8 cellular contexts compared by ENCODE assay signal in genomic region chr9:33415152-33416038, GRCh38. TPM values are rescaled to one million over a fixed set of nuclear protein-coding genes. Genes with fewer than 3 reads are reported as not detected.
A peak's percentile ranks its signal among the peaks of the same experiment; 100 is the strongest.
DNase-seq lines count a peak whose midpoint lies in the region; ATAC-seq and TF ChIP-seq lines count a peak whose summit lies in the region.

No MANE protein-coding gene starts in this region.

- H3F3A ChIP-seq in SK-N-SH (replicated peaks; ENCODE audit: insufficient read depth): no peaks in the 10 kb centered on the region

- TF ChIP-seq RAD21 in SK-N-SH (IDR thresholded peaks at IDR 0.05; ENCODE audit: low read length): peak; percentile 54

- H3K79me2 ChIP-seq in SK-N-SH (ENCODE audit: insufficient read depth): no peaks in the 10 kb centered on the region

- H3K4me3 Mint-ChIP-seq in activated naive CD8-positive, alpha-beta T cell: peak overlapping the region; percentile 61

- no peaks in the 10 kb centered on the region for H3K9me2 ChIP-seq in SK-N-SH

- H3K9me3 ChIP-seq in HUES64 (ENCODE audit: insufficient read depth, low read depth, low read length): no peaks in the 10 kb centered on the region
- H3K9me3 ChIP-seq in SK-N-SH: no peaks in the 10 kb centered on the region
- no peaks in the 10 kb centered on the region for H3K9me3 ChIP-seq in heart left ventricle
- H3K9me3 ChIP-seq in sigmoid colon: no peaks in the 10 kb centered on the region

- ATAC-seq in heart left ventricle (peak; percentile 44 to 87 (median 78)), GM19035 (IDR thresholded peaks at IDR 0.05; ENCODE audit: unreplicated experiment) (no peak)

- H3K4me3 ChIP-seq in HUES64 (ENCODE audit: low read length) (no peak overlapping the region), SK-N-SH (ENCODE audit: low read depth in 2 of 2, low read length in 1 of 2) (no peak overlapping the region), heart left ventricle (no peak overlapping the region), sigmoid colon (no peak overlapping the region)

- CTCF ChIA-PET in SK-N-SH (lab: Yijun Ruan, JAX): interaction anchor here (0.6 to 7.7 kb wide), 19 partner anchors 11 to 132 kb away, joined by 3 to 52 read pairs (median 6); no protein-coding TSS in a partner anchor

- H3K36me3 Mint-ChIP-seq in activated naive CD8-positive, alpha-beta T cell: no peaks in the 10 kb centered on the region

- no peak overlapping the region for H2AFZ ChIP-seq in SK-N-SH (ENCODE audit: low read depth)

- TF ChIP-seq CTCF in SK-N-SH (IDR thresholded peaks at IDR 0.05) (peak; percentile 71), heart left ventricle (IDR thresholded peaks at IDR 0.05) (peak; percentile 64 to 84 (median 76)), sigmoid colon (IDR thresholded peaks at IDR 0.05) (peak; percentile 46 to 76 (median 69))

- TF ChIP-seq EP300 in SK-N-SH (IDR thresholded peaks at IDR 0.05; ENCODE audit: borderline replicate concordance in 1 of 2, low read depth in 1 of 2, low read length in 1 of 2) (no peak), sigmoid colon (IDR thresholded peaks at IDR 0.05) (no peak)

- POLR2A ChIA-PET in SK-N-SH (lab: Yijun Ruan, JAX): no interaction called here

- H3K36me3 ChIP-seq in HUES64 (ENCODE audit: insufficient read depth, low read length): no peaks in the 10 kb centered on the region
- no peaks in the 10 kb centered on the region for H3K36me3 ChIP-seq in SK-N-SH (replicated peaks in 1 of 2; ENCODE audit: control insufficient read depth in 1 of 2, insufficient read depth in 2 of 2, low read length in 1 of 2)
- peaks cover 0 to 1% (median 0%) of the 10 kb centered on the region in 9 donors for H3K36me3 ChIP-seq in heart left ventricle
- H3K36me3 ChIP-seq in sigmoid colon: no peaks in the 10 kb centered on the region

- intact Hi-C loops in heart left ventricle (cut with DNase I): loop anchor here in 9 of 10 donors (1.0 to 10.0 kb wide), 7 partner anchors 38 to 61 kb away; no protein-coding TSS in a partner anchor
- intact Hi-C loops in sigmoid colon (cut with DNase I): loop anchor here (1.0 kb wide), 1 partner anchor 40 kb away; no protein-coding TSS in a partner anchor

- TF ChIP-seq POLR2A in heart left ventricle (IDR thresholded peaks at IDR 0.05) (no peak), sigmoid colon (IDR thresholded peaks at IDR 0.05) (no peak)

- no peaks in the 10 kb centered on the region for H3K9me3 Mint-ChIP-seq in activated naive CD8-positive, alpha-beta T cell (ENCODE audit: low read depth)

- DNase-seq in NCI-H2107 treated with DMSO at 0.1 percent for 48 hours (lab: John Stamatoyannopoulos, UW; ENCODE audit: unreplicated experiment) (peak; percentile 18), NCI-H2107 (lab: John Stamatoyannopoulos, UW) (no peak), SK-N-SH (peak; percentile 76), heart left ventricle (peak; percentile 65 to 87 (median 73)), sigmoid colon (peak; percentile 75)

- no peaks in the 10 kb centered on the region for H3K4me1 ChIP-seq in HUES64 (ENCODE audit: insufficient read depth, low read length)
- no peaks in the 10 kb centered on the region for H3K4me1 ChIP-seq in SK-N-SH (ENCODE audit: control insufficient read depth in 1 of 2, insufficient read depth in 2 of 2, low read depth in 1 of 2, low read length in 1 of 2)
- peaks cover 0 to 15% (median 5%) of the 10 kb centered on the region in 12 donors for H3K4me1 ChIP-seq in heart left ventricle
- peaks cover 0 to 7% (median 4%) of the 10 kb centered on the region in 4 donors for H3K4me1 ChIP-seq in sigmoid colon

- H3K27ac Mint-ChIP-seq in activated naive CD8-positive, alpha-beta T cell: peak overlapping the region; percentile 88

- no peak overlapping the region for H3K27ac ChIP-seq in HUES64 (ENCODE audit: low read depth, low read length)
- no peak overlapping the region for H3K27ac ChIP-seq in SK-N-SH (ENCODE audit: low read depth in 2 of 2, low read length in 1 of 2)
- H3K27ac ChIP-seq in heart left ventricle: peak overlapping the region in 1 of 12 donors; percentile 40
- H3K27ac ChIP-seq in sigmoid colon: no peak overlapping the region

- H3K4me1 Mint-ChIP-seq in activated naive CD8-positive, alpha-beta T cell (ENCODE audit: low read depth): peaks cover 41% of the 10 kb centered on the region

- H3K27me3 ChIP-seq in HUES64 (ENCODE audit: insufficient read depth, low read length): no peaks in the 10 kb centered on the region
- H3K27me3 ChIP-seq in SK-N-SH (ENCODE audit: insufficient read depth): no peaks in the 10 kb centered on the region
- H3K27me3 ChIP-seq in heart left ventricle: no peaks in the 10 kb centered on the region
- no peaks in the 10 kb centered on the region for H3K27me3 ChIP-seq in sigmoid colon

- H3K9ac ChIP-seq in HUES64 (ENCODE audit: low read depth, low read length) (0 out of 2 replicates have a peak overlapping the region, but pooled peaks have one; percentile 13), SK-N-SH (no peak overlapping the region)

- 60% methylated on average over 17 of the region's 17 CpGs for WGBS in HUES64
- 47% methylated on average over 13 of the region's 17 CpGs for WGBS in SK-N-SH (ENCODE audit: low lambda C conversion rate)
- WGBS in heart left ventricle, 4 donors: 36 to 45% (median 41%) methylated on average over 17 of the region's 17 CpGs
- 11 to 42% methylated on average over 17 of the region's 17 CpGs for WGBS in sigmoid colon, 2 donors

- no peaks in the 10 kb centered on the region for H4K20me1 ChIP-seq in SK-N-SH (ENCODE audit: insufficient read depth)

- H3K27me3 Mint-ChIP-seq in activated naive CD8-positive, alpha-beta T cell: no peaks in the 10 kb centered on the region

- no peak overlapping the region for H3K4me2 ChIP-seq in SK-N-SH

TF ChIP-seq in SK-N-SH, 30 proteins besides CTCF, POLR2A, EP300 and RAD21:
- no peak for TF ChIP-seq RFX5 (IDR thresholded peaks at IDR 0.05; ENCODE audit: low read length)
- TF ChIP-seq SMC3 (IDR thresholded peaks at IDR 0.05; ENCODE audit: low read depth, low read length): peak; percentile 49
TF ChIP-seq in SK-N-SH: peak in this region for 1.

RNA-seq across cellular contexts. Expression of gene AQP7, which starts 13.0 kb away (rescaled TPM):
- polyA plus RNA-seq in HUES64 (2013, experiment 1 of 2): not detected
- polyA plus RNA-seq in HUES64 (2013, experiment 2 of 2): not detected
- polyA plus RNA-seq in SK-N-SH (2012; rRNA removed): 0.05 TPM in 1 of 2 replicates, not detected in the other
- 0.03 and 0.05 TPM in 2 replicates for polyA plus RNA-seq in SK-N-SH (2012; cell fraction: cytosol; rRNA removed)
- 0.09 and 0.17 TPM in 2 replicates for polyA plus RNA-seq in SK-N-SH (2012; cell fraction: nucleus; rRNA removed)
- 100 to 1,000 TPM in 6 of 9 donors, 10 to 100 TPM in 3; 82.5 to 252 (median 113) TPM for total RNA-seq in heart left ventricle
- 100 to 1,000 TPM in 1 of 2 donors, 10 to 100 TPM in 1; 32.1 to 216 TPM for polyA plus RNA-seq in heart left ventricle
- 1 to 10 TPM in 2 of 4 donors, under 1 TPM in 1, not detected in 1; 0.33 to 8.6 (median 2.8) TPM for total RNA-seq in sigmoid colon
- 10 to 100 TPM in 1 of 3 donors, 1 to 10 TPM in 2; 2.4 to 14.6 (median 8.6) TPM for polyA plus RNA-seq in sigmoid colon

RNA-seq across cellular contexts. Expression of gene AQP3, which starts 32.0 kb away (rescaled TPM):
- polyA plus RNA-seq in HUES64 (2013, experiment 1 of 2): 1.9 TPM
- polyA plus RNA-seq in HUES64 (2013, experiment 2 of 2): 1.7 TPM
- 0.52 and 0.64 TPM in 2 replicates for polyA plus RNA-seq in SK-N-SH (2012; rRNA removed)
- polyA plus RNA-seq in SK-N-SH (2012; cell fraction: cytosol; rRNA removed): 0.49 and 0.55 TPM in 2 replicates
- polyA plus RNA-seq in SK-N-SH (2012; cell fraction: nucleus; rRNA removed): 0.62 and 0.94 TPM in 2 replicates
- total RNA-seq in heart left ventricle: 100 to 1,000 TPM in 1 of 9 donors, 10 to 100 TPM in 6, 1 to 10 TPM in 2; 6.0 to 116 (median 13.3) TPM
- polyA plus RNA-seq in heart left ventricle: 10 to 100 TPM in 1 of 2 donors, 1 to 10 TPM in 1; 7.5 to 27.1 TPM
- 1 to 10 TPM; 3.0 to 6.9 (median 4.5) TPM for total RNA-seq in sigmoid colon
- 10 to 100 TPM in 1 of 3 donors, 1 to 10 TPM in 2; 1.6 to 13.6 (median 1.8) TPM for polyA plus RNA-seq in sigmoid colon

RNA-seq across cellular contexts. Expression of gene NOL6, which starts 58.3 kb away (rescaled TPM):
- 30.8 TPM for polyA plus RNA-seq in HUES64 (2013, experiment 1 of 2)
- 24.1 TPM for polyA plus RNA-seq in HUES64 (2013, experiment 2 of 2)
- polyA plus RNA-seq in SK-N-SH (2012; rRNA removed): 52.2 and 61.3 TPM in 2 replicates
- polyA plus RNA-seq in SK-N-SH (2012; cell fraction: cytosol; rRNA removed): 22.6 and 31.3 TPM in 2 replicates
- 99.2 and 107 TPM in 2 replicates for polyA plus RNA-seq in SK-N-SH (2012; cell fraction: nucleus; rRNA removed)
- total RNA-seq in heart left ventricle: 10 to 100 TPM; 11.2 to 22.1 (median 14.9) TPM
- 10 to 100 TPM; 13.6 to 28.2 TPM for polyA plus RNA-seq in heart left ventricle
- 10 to 100 TPM in 2 of 4 donors, 1 to 10 TPM in 2; 8.2 to 17.2 (median 10.3) TPM for total RNA-seq in sigmoid colon
- polyA plus RNA-seq in sigmoid colon: 10 to 100 TPM in 1 of 3 donors, 1 to 10 TPM in 2; 5.5 to 23.6 (median 7.8) TPM
